8 cellular contexts compared by ENCODE assay signal in the genomic region with DNA sequence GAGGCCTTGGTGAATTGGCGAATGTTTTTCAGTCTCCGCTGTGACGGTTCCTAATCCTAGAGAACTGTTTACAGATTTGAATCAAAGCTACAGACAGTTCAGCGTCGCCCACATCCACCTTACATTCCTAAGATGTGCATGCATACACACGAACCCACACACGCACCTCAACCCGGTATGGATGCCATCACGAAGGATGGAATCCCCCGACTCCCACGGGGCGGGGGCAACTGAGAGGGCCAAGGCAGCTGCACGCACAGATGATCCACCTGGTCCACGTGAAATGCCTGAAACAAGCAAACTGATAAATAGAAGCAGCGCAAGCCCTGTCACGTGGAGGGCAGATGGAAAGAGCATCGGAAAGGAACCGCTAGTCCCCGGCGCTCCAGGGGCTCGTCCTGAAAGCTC. TPM values are rescaled to one million over a fixed set of nuclear protein-coding genes. Genes with fewer than 3 reads are reported as not detected.
DNase-seq lines count a peak whose midpoint lies in the region; ATAC-seq and TF ChIP-seq lines count a peak whose summit lies in the region.

No MANE protein-coding gene starts in this region.

- H3K27me3 ChIP-seq in DOHH2 (ENCODE audit: control insufficient read depth, low read length), result no peaks in the 10 kb centered on the region

- peaks cover 10% of the 10 kb centered on the region; the same call in 1 of the 2 replicates for H3K36me3 Mint-ChIP-seq in WTC11
- H3K36me3 Mint-ChIP-seq in central memory CD8-positive, alpha-beta T cell (ENCODE audit: insufficient read depth), result peaks cover 10% of the 10 kb centered on the region

- H3K9me3 ChIP-seq in DOHH2 (ENCODE audit: control insufficient read depth, insufficient read depth, low read length), result no peaks in the 10 kb centered on the region

- ATAC-seq in GM21528 (IDR thresholded peaks at IDR 0.05; ENCODE audit: low FRiP score, unreplicated experiment), result peak; percentile 44
- ATAC-seq in WTC11, result peak; percentile 6
- peak; percentile 53 for ATAC-seq in central memory CD8-positive, alpha-beta T cell (replicated peaks; ENCODE audit: extremely low read depth, poor library complexity, severe bottlenecking)

- peaks cover 51% of the 10 kb centered on the region for H3K4me1 ChIP-seq in DOHH2 (ENCODE audit: control insufficient read depth, low read length)

- peak overlapping the region; percentile 86 for H3K27ac ChIP-seq in DOHH2 (ENCODE audit: low read depth, low read length)

- H3K9me3 Mint-ChIP-seq in WTC11, result no peaks in the 10 kb centered on the region
- no peaks in the 10 kb centered on the region for H3K9me3 Mint-ChIP-seq in central memory CD8-positive, alpha-beta T cell

- peaks cover 16% of the 10 kb centered on the region for H3F3A ChIP-seq in DOHH2 (ENCODE audit: control insufficient read depth, insufficient read depth)

- H3K79me2 ChIP-seq in DOHH2 (ENCODE audit: control insufficient read depth, low read length), result peaks cover 50% of the 10 kb centered on the region

- peaks cover 23% of the 10 kb centered on the region for H3K36me3 ChIP-seq in DOHH2 (ENCODE audit: control insufficient read depth, low read length)

- H3K4me3 Mint-ChIP-seq in WTC11, result peak overlapping the region; percentile 98
- H3K4me3 Mint-ChIP-seq in central memory CD8-positive, alpha-beta T cell, result peak overlapping the region; percentile 88

- peak overlapping the region; percentile 99 for H3K4me3 ChIP-seq in DOHH2 (ENCODE audit: low read length)

- H3K27ac Mint-ChIP-seq in WTC11, result peak overlapping the region; percentile 67
- H3K27ac Mint-ChIP-seq in central memory CD8-positive, alpha-beta T cell (ENCODE audit: low read depth), result peak overlapping the region; percentile 79

- H3K4me2 ChIP-seq in DOHH2 (ENCODE audit: low read length), result peak overlapping the region; percentile 96

- no peaks in the 10 kb centered on the region for H4K20me1 ChIP-seq in DOHH2 (ENCODE audit: control insufficient read depth, insufficient read depth, low read depth, low read length)

- DNase-seq in HuH-7 (ENCODE audit: low spot score) (peak; percentile 52), WTC11 (ENCODE audit: low spot score) (no peak), medulla oblongata (ENCODE audit: extremely low spot score) (peak; percentile 59), HK-2 (ENCODE audit: unreplicated experiment) (no peak)
- peak; percentile 19 to 28 for DNase-seq in central memory CD8-positive, alpha-beta T cell (ENCODE audit: low spot score in 2 of 2)
- DNase-seq in stimulated activated CD8-positive, alpha-beta memory T cell treated with anti-CD3 and anti-CD28 coated beads, Interleukin-15, amount 100 ng/mL, for 24 hours (ENCODE audit: low read depth), result peak; percentile 9

- no peaks in the 10 kb centered on the region for H3K9me2 ChIP-seq in DOHH2 (replicated peaks; ENCODE audit: control insufficient read depth, low read length)

- H3K4me1 Mint-ChIP-seq in WTC11, result peaks cover 30% of the 10 kb centered on the region
- peaks cover 26% of the 10 kb centered on the region for H3K4me1 Mint-ChIP-seq in central memory CD8-positive, alpha-beta T cell

- POLR2A ChIA-PET in WTC11 (lab: Charles Lee), result interaction anchor here (0.5 to 1.5 kb wide), 3 partner anchors 11 to 250 kb away, joined by 3 to 6 read pairs (median 3); no protein-coding TSS in a partner anchor

- TF ChIP-seq CTCF in DOHH2 (IDR thresholded peaks at IDR 0.05; ENCODE audit: low read depth, low read length, poor library complexity, severe bottlenecking), result no peak
- TF ChIP-seq CTCF in WTC11 (IDR thresholded peaks at IDR 0.05), result no peak

- CTCF ChIA-PET in WTC11 (lab: Charles Lee), result interaction anchor here (1.0 to 2.0 kb wide), 3 partner anchors 11 to 251 kb away, joined by 3 to 5 read pairs (median 4); no protein-coding TSS in a partner anchor

- H3K27me3 Mint-ChIP-seq in WTC11 (ENCODE audit: low read depth), result no peaks in the 10 kb centered on the region
- H3K27me3 Mint-ChIP-seq in central memory CD8-positive, alpha-beta T cell, result no peaks in the 10 kb centered on the region

TF ChIP-seq in WTC11, 78 proteins besides CTCF, POLR2A, EP300 and RAD21:
- 0 out of 2 replicates have a peak, but pooled peaks have one; percentile 3 for TF ChIP-seq FOXK1 (CRISPR knock-in tag; IDR thresholded peaks at IDR 0.05)
- TF ChIP-seq, protein P1, sequence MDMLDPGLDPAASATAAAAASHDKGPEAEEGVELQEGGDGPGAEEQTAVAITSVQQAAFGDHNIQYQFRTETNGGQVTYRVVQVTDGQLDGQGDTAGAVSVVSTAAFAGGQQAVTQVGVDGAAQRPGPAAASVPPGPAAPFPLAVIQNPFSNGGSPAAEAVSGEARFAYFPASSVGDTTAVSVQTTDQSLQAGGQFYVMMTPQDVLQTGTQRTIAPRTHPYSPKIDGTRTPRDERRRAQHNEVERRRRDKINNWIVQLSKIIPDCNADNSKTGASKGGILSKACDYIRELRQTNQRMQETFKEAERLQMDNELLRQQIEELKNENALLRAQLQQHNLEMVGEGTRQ (CRISPR knock-in tag; IDR thresholded peaks at IDR 0.05), result peak; percentile 65; the same call in 1 of the 2 replicates
- TF ChIP-seq USF1 (CRISPR knock-in tag; IDR thresholded peaks at IDR 0.05), result peak; percentile 66
- no peak for TF ChIP-seq SMAD3 (CRISPR knock-in tag; IDR thresholded peaks at IDR 0.05; ENCODE audit: borderline replicate concordance)

RNA-seq across cellular contexts. Expression of gene ZMAT3, which starts 0.4 kb away (rescaled TPM):
- total RNA-seq in WTC11 (2021), result 19.8 to 24.1 TPM (median 20.1 TPM) in 3 replicates

Comparison
In these comparisons a context has a peak if more than half of its experiments do, and no peak if none do; other contexts are left out.
1. DNase-seq: peak in HuH-7 (single experiment), central memory CD8-positive, alpha-beta T cell (2 of 2), medulla oblongata (single experiment) and stimulated activated CD8-positive, alpha-beta memory T cell treated with anti-CD3 and anti-CD28 coated beads, Interleukin-15, amount 100 ng/mL, for 24 hours (single experiment); none in WTC11 (single experiment) and HK-2 (single experiment).
2. Peak in every context shown above with its lines, with median percentiles within 50 percentile points of each other: ATAC-seq.